14 cellular contexts compared by ENCODE assay signal in genomic region chr2:216590780-216591179, GRCh38. TPM values are rescaled to one million over a fixed set of nuclear protein-coding genes. Genes with fewer than 3 reads are reported as not detected.
DNase-seq lines count a peak whose midpoint lies in the region; ATAC-seq, FAIRE-seq and TF ChIP-seq lines count a peak whose summit lies in the region.
"Had no signal": no experiment of that assay in that cellular context is flagged by ENCODE, and none has a peak within 500 bp of the region (broad histone marks: within the 10 kb centered on the region; RNA-seq: fewer than 3 reads in every experiment).

No MANE protein-coding gene starts in this region.

- H3K27ac ChIP-seq in H1 (ENCODE audit: low read depth, low read length): no peak overlapping the region
- H3K27ac ChIP-seq in HepG2 (ENCODE audit: extremely low read length, insufficient read depth, low read length): no peak overlapping the region
- H3K27ac ChIP-seq in aorta (ENCODE audit: low read depth in 1 of 2, low read length in 2 of 2): no peak overlapping the region

- no peak overlapping the region for H2AFZ ChIP-seq in H1 (ENCODE audit: low read length)
- H2AFZ ChIP-seq in HepG2 (ENCODE audit: low read length): no peak overlapping the region

- H2BK5ac ChIP-seq in H1 (ENCODE audit: low read depth, low read length): no peak overlapping the region

- H3K36me3 ChIP-seq in H1 (ENCODE audit: control insufficient read depth in 2 of 4, insufficient read depth in 4 of 4, low read length in 3 of 4) (no peaks in the 10 kb centered on the region), HepG2 (replicated peaks in 1 of 2; ENCODE audit: control insufficient read depth in 1 of 2, insufficient read depth in 2 of 2, low read length in 2 of 2) (no peaks in the 10 kb centered on the region), aorta (ENCODE audit: control insufficient read depth in 1 of 2, insufficient read depth in 2 of 2, low read length in 1 of 2) (no peaks in the 10 kb centered on the region)

- H4K20me1 ChIP-seq in H1 (replicated peaks in 1 of 2; ENCODE audit: control insufficient read depth in 1 of 2, insufficient read depth in 2 of 2, low read length in 2 of 2) (no peaks in the 10 kb centered on the region), HepG2 (ENCODE audit: insufficient read depth, low read length) (no peaks in the 10 kb centered on the region)

- no peaks in the 10 kb centered on the region for H3K4me1 Mint-ChIP-seq in activated CD4-positive, alpha-beta T cell treated with anti-CD3 and anti-CD28 coated beads for 36 hours

- no peak overlapping the region for H3K27ac Mint-ChIP-seq in activated CD4-positive, alpha-beta T cell treated with anti-CD3 and anti-CD28 coated beads for 36 hours
- H3K27ac Mint-ChIP-seq: natural killer cell had no signal

- no peak overlapping the region for H4K8ac ChIP-seq in H1 (ENCODE audit: extremely low read depth, insufficient read depth, low read length)

- H2AK5ac ChIP-seq in H1 (ENCODE audit: low read depth, low read length): no peak overlapping the region

- DNase-seq in NCI-H524 (lab: John Stamatoyannopoulos, UW) (peak; percentile 27 to 68), NCI-H524 treated with DMSO at 0.1 percent for 48 hours (lab: John Stamatoyannopoulos, UW) (no peak), H1 (ENCODE audit: low read depth in 1 of 2, low spot score in 2 of 2) (no peak), HepG2 (ENCODE audit: low spot score) (no peak), aorta (peak in 1 of 2 donors; percentile 59), NCI-H1105 treated with DMSO at 0.1 percent for 48 hours (lab: John Stamatoyannopoulos, UW) (no peak)
- no peak for DNase-seq in activated CD4-positive, alpha-beta T cell treated with anti-CD3 and anti-CD28 coated beads for 36 hours
- DNase-seq: activated CD4-positive, alpha-beta T cell treated with anti-CD3 and anti-CD28 coated beads for 1 hour; activated gamma-delta T cell treated with Interleukin-2 at 50 U/mL for 16 hours; natural killer cell; NCI-H1417 treated with DMSO at 0.1 percent for 48 hours had no signal

- ATAC-seq in HepG2 (peak; percentile 82), aorta (ENCODE audit: low FRiP score) (peak; percentile 42)
- ATAC-seq in activated CD4-positive, alpha-beta T cell treated with anti-CD3 and anti-CD28 coated beads for 36 hours: no peak
- ATAC-seq in activated CD4-positive, CD25-positive, alpha-beta regulatory T cell treated with anti-CD3 and anti-CD28 coated beads, Interleukin-2, amount 50 U/mL, for 24 hours: no peak
- ATAC-seq: natural killer cell, Panc1 had no signal

- no peak overlapping the region for H2BK120ac ChIP-seq in H1 (replicated peaks; ENCODE audit: low read depth, low read length)

- no peaks in the 10 kb centered on the region; a peak in 1 of 7 replicates for H3K27me3 ChIP-seq in H1 (replicated peaks in 1 of 4; ENCODE audit: control insufficient read depth in 3 of 4, extremely low read depth in 1 of 4, insufficient read depth in 3 of 4, low read length in 3 of 4)
- H3K27me3 ChIP-seq in HepG2 (ENCODE audit: control insufficient read depth in 1 of 2, insufficient read depth in 2 of 2, low read length in 2 of 2): peaks cover 2 to 55% of the 10 kb centered on the region in 2 experiments; a peak in 4 of 5 replicates
- no peaks in the 10 kb centered on the region for H3K27me3 ChIP-seq in aorta (ENCODE audit: control insufficient read depth in 1 of 2, insufficient read depth in 2 of 2, low read length in 1 of 2)

- H3K14ac ChIP-seq in H1 (ENCODE audit: insufficient read length): no peak overlapping the region

- H3K23me2 ChIP-seq in H1 (ENCODE audit: low read depth, low read length): no peaks in the 10 kb centered on the region; the same call in 1 of the 2 replicates

- H3K36me3 Mint-ChIP-seq in activated CD4-positive, alpha-beta T cell treated with anti-CD3 and anti-CD28 coated beads for 36 hours (ENCODE audit: low read depth): no peaks in the 10 kb centered on the region
- H3K36me3 Mint-ChIP-seq: natural killer cell had no signal

- H4K91ac ChIP-seq in H1 (replicated peaks; ENCODE audit: insufficient read length, low read length): no peak overlapping the region

- peaks cover 2 to 6% (median 4%) of the 10 kb centered on the region in 4 experiments; a peak in 4 of 7 replicates for H3K4me1 ChIP-seq in H1 (replicated peaks in 1 of 4; ENCODE audit: control insufficient read depth in 3 of 4, insufficient read depth in 4 of 4, low read length in 3 of 4)
- no peaks in the 10 kb centered on the region for H3K4me1 ChIP-seq in HepG2 (ENCODE audit: insufficient read depth, low read length)
- no peaks in the 10 kb centered on the region for H3K4me1 ChIP-seq in aorta (ENCODE audit: control insufficient read depth in 1 of 2, insufficient read depth in 2 of 2, low read length in 2 of 2)

- H3K9me3 ChIP-seq in H1 (ENCODE audit: insufficient read depth in 2 of 2, low read depth in 1 of 2, low read length in 1 of 2) (no peaks in the 10 kb centered on the region), HepG2 (ENCODE audit: low read length) (no peaks in the 10 kb centered on the region), aorta (ENCODE audit: control insufficient read depth, low read length) (no peaks in the 10 kb centered on the region)

- no peak overlapping the region for H2BK20ac ChIP-seq in H1 (ENCODE audit: low read length)

- H3K9me3 Mint-ChIP-seq in activated CD4-positive, alpha-beta T cell treated with anti-CD3 and anti-CD28 coated beads for 36 hours (ENCODE audit: low read depth): no peaks in the 10 kb centered on the region
- H3K9me3 Mint-ChIP-seq: natural killer cell had no signal

- no peak overlapping the region for H3K23ac ChIP-seq in H1 (ENCODE audit: insufficient read length)

- no peak overlapping the region for H3K18ac ChIP-seq in H1 (ENCODE audit: extremely low read depth, low read length)

- no peak for TF ChIP-seq POLR2A in H1 (IDR thresholded peaks at IDR 0.05; ENCODE audit: control extremely low read depth in 1 of 2, low read depth in 2 of 2, low read length in 2 of 2)
- TF ChIP-seq POLR2A in HepG2 (IDR thresholded peaks at IDR 0.05; ENCODE audit: insufficient read depth in 1 of 2, low read depth in 2 of 2, low read length in 2 of 2): no peak

- CTCF ChIA-PET in H1 (lab: Charles Lee; ENCODE audit: partially characterized antibody) (interaction anchor here (0.6 to 2.8 kb wide), 21 partner anchors 9 to 369 kb away, joined by 3 to 8 read pairs (median 4); no protein-coding TSS in a partner anchor), HepG2 (lab: Yijun Ruan, JAX; ENCODE audit: low intra/inter-chr PET ratio, low total read pairs) (interaction anchor here (0.9 kb wide), 1 partner anchor 74 kb away, joined by 3 read pairs; no protein-coding TSS in a partner anchor)
- CTCF ChIA-PET in activated CD4-positive, alpha-beta T cell treated with anti-CD3 and anti-CD28 coated beads for 36 hours (lab: Charles Lee): interaction anchor here (0.6 to 1.6 kb wide), 3 partner anchors 15 to 71 kb away, joined by 3 to 5 read pairs (median 4); no protein-coding TSS in a partner anchor

- no peak overlapping the region for H3K4me3 Mint-ChIP-seq in activated CD4-positive, alpha-beta T cell treated with anti-CD3 and anti-CD28 coated beads for 36 hours
- H3K4me3 Mint-ChIP-seq: natural killer cell had no signal

- H3K56ac ChIP-seq in H1 (replicated peaks; ENCODE audit: insufficient read length, low read depth, low read length): no peak overlapping the region

- in situ Hi-C loops in HepG2 (cut with HindIII; ENCODE audit: extremely low pct_ligation_motif_present, low pct_unique_long_range_greater_than_20kb): no loop called here

- no peak for TF ChIP-seq EP300 in H1 (IDR thresholded peaks at IDR 0.05; ENCODE audit: borderline replicate concordance in 1 of 2, low read depth in 2 of 2, low read length in 2 of 2)
- TF ChIP-seq EP300 in HepG2 (IDR thresholded peaks at IDR 0.05; ENCODE audit: low read depth in 2 of 2, low read length in 2 of 2): no peak
- TF ChIP-seq EP300 in HepG2 (CRISPR knock-in tag; IDR thresholded peaks at IDR 0.05; ENCODE audit: borderline replicate concordance): no peak

- POLR2A ChIA-PET in H1 (lab: Charles Lee; ENCODE audit: partially characterized antibody): interaction anchor here (1.6 kb wide), 1 partner anchor 83 kb away, joined by 4 read pairs; no protein-coding TSS in a partner anchor
- POLR2A ChIA-PET in HepG2 (lab: Yijun Ruan, JAX): no interaction called here
- POLR2A ChIA-PET in activated CD4-positive, alpha-beta T cell treated with anti-CD3 and anti-CD28 coated beads for 36 hours (lab: Charles Lee): no interaction called here

- no peaks in the 10 kb centered on the region for H3K79me1 ChIP-seq in H1 (ENCODE audit: low read depth, low read length)

- H2BK12ac ChIP-seq in H1 (ENCODE audit: low read depth, low read length): no peak overlapping the region

- H3K4ac ChIP-seq in H1 (replicated peaks; ENCODE audit: insufficient read length, low read depth, low read length): no peak overlapping the region

- intact Hi-C loops in HepG2 (cut with micrococcal nuclease; ENCODE audit: unreplicated experiment): no loop called here
- intact Hi-C loops in aorta (cut with DNase I): no loop called here
- intact Hi-C loops in activated CD4-positive, alpha-beta T cell treated with anti-CD3 and anti-CD28 coated beads for 36 hours (cut with DNase I, micrococcal nuclease): no loop called here

- WGBS in H1 (ENCODE audit: extremely low coverage in 1 of 2, insufficient coverage in 1 of 2, insufficient read length in 1 of 2, insufficient replicate concordance in 2 of 2, low coverage in 1 of 2, low lambda C conversion rate in 2 of 2, missing lambda C conversion rate in 1 of 2), 2 experiments: 85% methylated on average over 9 of the region's 9 CpGs; no CpG with 5 or more reads in 1 of the 2 experiments
- WGBS in HepG2 (ENCODE audit: low lambda C conversion rate): 41% methylated on average over 9 of the region's 9 CpGs
- 34 to 45% methylated on average over 9 of the region's 9 CpGs for WGBS in aorta, 2 donors

- H4K5ac ChIP-seq in H1 (ENCODE audit: insufficient read length, low read depth, low read length): no peak overlapping the region

- H3K27me3 Mint-ChIP-seq in activated CD4-positive, alpha-beta T cell treated with anti-CD3 and anti-CD28 coated beads for 36 hours: peaks cover 10% of the 10 kb centered on the region

- BruUV-seq in HepG2 (replicated peaks; lab: Mats Ljungman, UMichigan): no TSS peak

- TF ChIP-seq CTCF in H1 (IDR thresholded peaks at IDR 0.05; ENCODE audit: control extremely low read depth in 1 of 3, insufficient read depth in 1 of 3, low read depth in 1 of 3, low read length in 3 of 3): peak; percentile 31 to 57 (median 34)
- peak; percentile 42 for TF ChIP-seq CTCF in HepG2 (CRISPR knock-in tag; IDR thresholded peaks at IDR 0.05)

- H2BK15ac ChIP-seq in H1 (ENCODE audit: low read length): no peak overlapping the region

- H3K9ac ChIP-seq in H1 (replicated peaks in 1 of 4; ENCODE audit: extremely low read depth in 1 of 4, low read depth in 3 of 4, low read length in 3 of 4): no peak overlapping the region
- H3K9ac ChIP-seq in HepG2 (ENCODE audit: insufficient read depth, low read depth, low read length): no peak overlapping the region

- no peaks in the 10 kb centered on the region for H3K79me2 ChIP-seq in H1 (ENCODE audit: control insufficient read depth in 1 of 2, insufficient read depth in 2 of 2, low read length in 2 of 2)
- no peaks in the 10 kb centered on the region for H3K79me2 ChIP-seq in HepG2 (ENCODE audit: insufficient read depth, low read length)

- H3K4me3 ChIP-seq in H1 (ENCODE audit: extremely low read depth in 1 of 4, insufficient read depth in 2 of 4, low read depth in 3 of 4, low read length in 4 of 4) (no peak overlapping the region), HepG2 (replicated peaks in 1 of 3; ENCODE audit: insufficient read depth in 1 of 3, low read depth in 2 of 3, low read length in 3 of 3) (no peak overlapping the region), aorta (ENCODE audit: low read length in 2 of 2) (no peak overlapping the region)

- peak; percentile 24 to 51; a peak in 3 of 4 replicates for TF ChIP-seq RAD21 in H1 (IDR thresholded peaks at IDR 0.05 in 1 of 2, conservative IDR thresholded peaks at IDR 0.05 in 1 of 2; ENCODE audit: low read depth in 2 of 2, low read length in 2 of 2)
- TF ChIP-seq RAD21 in HepG2 (CRISPR knock-in tag; IDR thresholded peaks at IDR 0.05): no peak

- FAIRE-seq in H1 (lab: Jason Lieb, UNC) (no peak), HepG2 (lab: Jason Lieb, UNC) (peak; percentile 8)
- FAIRE-seq: A204.1 had no signal

- no peak overlapping the region for H3K4me2 ChIP-seq in H1 (ENCODE audit: insufficient read depth in 1 of 2, low read depth in 2 of 2, low read length in 2 of 2)
- no peak overlapping the region for H3K4me2 ChIP-seq in HepG2 (ENCODE audit: low read depth, low read length)

RNA-seq across cellular contexts. Expression of gene IGFBP2, which starts 42.4 kb away (rescaled TPM):
- total RNA-seq in H1 (2021; fragmentation: NEBNext Ultra II Directional; extraction: Animal tissue kit (Norgen Biotek cat#: 25700)): 322 and 326 TPM in 2 replicates
- polyA plus RNA-seq in H1 (2011; rRNA removed) (782 and 980 TPM in 2 replicates), HepG2 (2011; rRNA removed) (5.8 and 11.4 TPM in 2 replicates), aorta (1,000 to 10,000 TPM in 1 of 2 donors, 100 to 1,000 TPM in 1; 869 to 1,436 TPM)
- 607 TPM for polyA plus RNA-seq in H1 (2011; cell fraction: cytosol; rRNA removed)
- 562 TPM for polyA plus RNA-seq in H1 (2011; cell fraction: nucleus; rRNA removed)
- polyA plus RNA-seq in H1 (2012, experiment 1 of 2): 269 to 492 TPM (median 434 TPM) in 4 replicates
- 469 TPM for polyA plus RNA-seq in H1 (2012, experiment 2 of 2)
- polyA plus RNA-seq in H1 (2013, experiment 1 of 2): 853 TPM
- 787 TPM for polyA plus RNA-seq in H1 (2013, experiment 2 of 2)
- 98.8 and 122 TPM in 2 replicates for polyA minus RNA-seq in H1 (2011; rRNA and poly(A)+ RNA removed)
- polyA minus RNA-seq in H1 (2011; cell fraction: cytosol; rRNA and poly(A)+ RNA removed): 242 TPM
- 141 TPM for polyA minus RNA-seq in H1 (2011; cell fraction: nucleus; rRNA and poly(A)+ RNA removed)
- total RNA-seq in HepG2 (2016; rRNA removed; fragmentation: Illumina TruSeq; extraction: Trizol) (0.45 and 2.0 TPM in 2 replicates), aorta (100 to 1,000 TPM; 657 to 663 TPM)
- total RNA-seq in HepG2 (2016; cell fraction: cytosol; rRNA removed; fragmentation: Illumina TruSeq; extraction: Trizol; ENCODE audit: low read depth): 0.79 and 0.81 TPM in 2 replicates
- 0.83 and 1.8 TPM in 2 replicates for total RNA-seq in HepG2 (2016; cell fraction: insoluble cytoplasmic fraction; rRNA removed; fragmentation: Illumina TruSeq; extraction: Trizol)
- 0.68 and 1.4 TPM in 2 replicates for total RNA-seq in HepG2 (2016; cell fraction: membrane; rRNA removed; fragmentation: Illumina TruSeq; extraction: Trizol)
- 1.2 and 2.0 TPM in 2 replicates for total RNA-seq in HepG2 (2016; cell fraction: nucleus; rRNA removed; fragmentation: Illumina TruSeq; extraction: Trizol)
- 8.5 and 9.3 TPM in 2 replicates for polyA plus RNA-seq in HepG2 (2011; cell fraction: cytosol; rRNA removed)
- polyA plus RNA-seq in HepG2 (2011; cell fraction: nucleus; rRNA removed): 3.3 and 6.4 TPM in 2 replicates
- polyA plus RNA-seq in HepG2 (2012): 18.9 and 24.8 TPM in 2 replicates
- 0.59 and 1.1 TPM in 2 replicates for polyA plus RNA-seq in HepG2 (2016; cell fraction: cytosol; fragmentation: Illumina TruSeq; extraction: Trizol; ENCODE audit: low read depth)
- polyA plus RNA-seq in HepG2 (2016; cell fraction: insoluble cytoplasmic fraction; fragmentation: Illumina TruSeq; extraction: Trizol; ENCODE audit: low read depth): 0.91 and 1.3 TPM in 2 replicates
- polyA plus RNA-seq in HepG2 (2016; cell fraction: membrane; fragmentation: Illumina TruSeq; extraction: Trizol; ENCODE audit: low read depth): 1.1 and 1.2 TPM in 2 replicates
- 3.8 and 3.9 TPM in 2 replicates for polyA plus RNA-seq in HepG2 (2016; cell fraction: nucleus; fragmentation: Illumina TruSeq; extraction: Trizol; ENCODE audit: insufficient read depth, low read depth)
- polyA minus RNA-seq in HepG2 (2011; rRNA and poly(A)+ RNA removed; ENCODE audit: low replicate concordance): 0.19 and 1.9 TPM in 2 replicates
- polyA minus RNA-seq in HepG2 (2011; cell fraction: cytosol; rRNA and poly(A)+ RNA removed): 1.7 and 3.2 TPM in 2 replicates
- polyA minus RNA-seq in HepG2 (2011; cell fraction: nucleus; rRNA and poly(A)+ RNA removed): 0.52 and 0.99 TPM in 2 replicates
- 10 to 100 TPM in 1 of 2 experiments, 1 to 10 TPM in 1; 9.8 to 11.5 TPM for total RNA-seq in activated CD4-positive, alpha-beta T cell treated with anti-CD3 and anti-CD28 coated beads for 36 hours

Comparison
In these comparisons a context has a peak if more than half of its experiments do, and no peak if none do; other contexts are left out.
1. DNase-seq: peak in NCI-H524 (2 of 2); none in NCI-H524 treated with DMSO at 0.1 percent for 48 hours (single experiment), H1 (0 of 2), HepG2 (single experiment), NCI-H1105 treated with DMSO at 0.1 percent for 48 hours (single experiment) and activated CD4-positive, alpha-beta T cell treated with anti-CD3 and anti-CD28 coated beads for 36 hours (single experiment).
2. ATAC-seq: peak in HepG2 (single experiment) and aorta (single experiment); none in activated CD4-positive, alpha-beta T cell treated with anti-CD3 and anti-CD28 coated beads for 36 hours (single experiment) and activated CD4-positive, CD25-positive, alpha-beta regulatory T cell treated with anti-CD3 and anti-CD28 coated beads, Interleukin-2, amount 50 U/mL, for 24 hours (0 of 2).
3. RNA of gene IGFBP2, which starts 42.4 kb away (total RNA-seq): 657 to 663 TPM in aorta and 322 to 326 TPM in H1; 9.8 to 11.5 TPM in activated CD4-positive, alpha-beta T cell treated with anti-CD3 and anti-CD28 coated beads for 36 hours and 0.45 to 2.0 TPM in HepG2; every median in the first group is over 10 times any median in the second.